8 cellular contexts compared by ENCODE assay signal in the genomic region with DNA sequence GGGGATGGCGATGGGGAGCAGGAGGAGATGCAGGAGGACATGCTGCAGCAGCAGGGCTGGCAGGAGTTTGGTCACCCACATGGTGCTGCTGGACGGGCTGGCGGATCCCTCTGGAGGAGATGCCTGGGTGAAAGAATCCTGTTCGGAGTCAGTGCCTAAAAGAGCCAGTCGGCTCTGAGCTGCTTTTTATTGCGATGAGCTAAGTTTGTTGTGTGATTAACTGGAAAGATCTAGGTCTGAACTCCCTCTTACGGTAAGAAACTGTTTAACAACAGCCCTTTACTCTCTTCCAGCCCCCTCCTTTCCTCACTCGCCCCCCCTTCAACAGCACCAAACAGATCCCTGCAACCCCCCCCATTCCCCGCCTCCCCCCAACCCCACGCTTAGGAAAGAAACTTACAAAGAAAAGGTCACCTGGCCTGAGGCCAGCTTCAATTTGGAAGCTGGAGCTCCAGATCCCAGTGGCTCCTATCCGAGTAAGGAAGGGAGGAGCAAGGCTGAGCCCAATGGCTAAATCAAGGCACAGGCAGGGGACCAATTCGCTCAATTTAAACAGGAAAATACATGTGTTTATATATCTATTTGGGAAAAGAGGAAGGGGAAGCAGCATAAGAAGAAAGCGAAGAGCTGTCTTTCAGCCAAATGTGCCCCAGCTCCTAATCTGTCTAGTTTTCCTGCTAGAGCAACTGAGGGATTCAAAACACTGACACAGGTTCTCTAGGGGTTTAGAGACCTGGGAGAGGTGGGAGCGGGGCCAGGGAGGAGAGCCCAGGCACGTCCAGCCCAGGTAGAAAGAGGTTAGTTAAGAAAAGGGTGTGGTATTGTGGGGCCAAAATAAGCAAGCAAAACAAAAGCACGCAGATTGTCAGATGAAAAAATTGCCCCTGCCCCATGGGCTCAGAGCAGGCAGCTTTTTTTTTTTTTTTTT. TPM values are rescaled to one million over a fixed set of nuclear protein-coding genes. Genes with fewer than 3 reads are reported as not detected.
DNase-seq lines count a peak whose midpoint lies in the region; FAIRE-seq and TF ChIP-seq lines count a peak whose summit lies in the region.

A gene (minus strand): TSS at position 157 of the 928 bp plus-strand sequence. CDS start 76 bp downstream, at position 81.

- no peaks in the 10 kb centered on the region for H3K4me1 ChIP-seq in kidney (ENCODE audit: control insufficient read depth in 1 of 2, insufficient read depth in 1 of 2, low read depth in 1 of 2, low read length in 2 of 2)

- DNase-seq in SIG-M5 treated with dmso at 0.1 percent for 504 hours (lab: John Stamatoyannopoulos, UW; ENCODE audit: unreplicated experiment) (peak; percentile 41), SIG-M5 (lab: John Stamatoyannopoulos, UW) (no peak), astrocyte of the spinal cord (ENCODE audit: low read depth, low spot score) (peak; percentile 52), kidney (peak; percentile 86), superior temporal gyrus (ENCODE audit: extremely low spot score) (peak; percentile 47), NCI-H345 treated with DMSO at 0.1 percent for 48 hours (lab: John Stamatoyannopoulos, UW; ENCODE audit: unreplicated experiment) (no peak), NCI-H524 treated with DMSO at 0.1 percent for 48 hours (lab: John Stamatoyannopoulos, UW) (no peak)
- no peak for DNase-seq in stimulated activated CD4-positive, alpha-beta T cell treated with anti-CD3 and anti-CD28 coated beads, Interleukin-2, amount 100 ng/mL, for 24 hours

- in situ Hi-C loops in astrocyte of the spinal cord (cut with HindIII; ENCODE audit: low sequenced_read_pairs) = no loop called here

- intact Hi-C loops in kidney (cut with DNase I) = no loop called here

- H3K9me3 ChIP-seq in kidney (ENCODE audit: control insufficient read depth in 1 of 2, low read length in 2 of 2) = no peaks in the 10 kb centered on the region

- peak; percentile 18 for TF ChIP-seq CTCF in astrocyte of the spinal cord (IDR thresholded peaks at IDR 0.05; ENCODE audit: low read depth, low read length)
- TF ChIP-seq CTCF in kidney (IDR thresholded peaks at IDR 0.05; ENCODE audit: borderline replicate concordance, extremely low read depth, insufficient read depth) = no peak

- H3K36me3 ChIP-seq in kidney (ENCODE audit: control insufficient read depth in 1 of 2, insufficient read depth in 2 of 2, low read length in 2 of 2) = no peaks in the 10 kb centered on the region

- no peak for FAIRE-seq in kidney (lab: Jason Lieb, UNC)

- peak within 1 kb of the TSS in 1 of 2 donors; percentile 69 for H3K27ac ChIP-seq in kidney (ENCODE audit: low read depth in 2 of 2, low read length in 2 of 2)

- H3K4me3 ChIP-seq in astrocyte of the spinal cord (ENCODE audit: low read depth, low read length) (peak within 1 kb of the TSS; percentile 6), kidney (ENCODE audit: low read length in 2 of 2) (peak within 1 kb of the TSS; percentile 46 to 69)

- peak within 1 kb of the TSS in 1 of 2 donors; percentile 41 for H3K9ac ChIP-seq in kidney (ENCODE audit: low read length in 2 of 2)

RNA-seq across cellular contexts. Expression of the gene that starts here (rescaled TPM):
- total RNA-seq in kidney = 23.8 TPM
- polyA plus RNA-seq in kidney (ENCODE audit: insufficient read depth, low read depth, low replicate concordance) = 2.6 TPM

Comparison
In these comparisons a context has a peak if more than half of its experiments do, and no peak if none do; other contexts are left out.
1. DNase-seq: peak in SIG-M5 treated with dmso at 0.1 percent for 504 hours (single experiment), astrocyte of the spinal cord (single experiment), kidney (single experiment) and superior temporal gyrus (single experiment); none in SIG-M5 (single experiment), NCI-H345 treated with DMSO at 0.1 percent for 48 hours (single experiment), stimulated activated CD4-positive, alpha-beta T cell treated with anti-CD3 and anti-CD28 coated beads, Interleukin-2, amount 100 ng/mL, for 24 hours (0 of 2) and NCI-H524 treated with DMSO at 0.1 percent for 48 hours (single experiment).